ENCODE assay signal across 17 cellular contexts in genomic region chr3:46939578-46940405, GRCh38. TPM values are rescaled to one million over a fixed set of nuclear protein-coding genes. Genes with fewer than 3 reads are reported as not detected.
DNase-seq lines count a peak whose midpoint lies in the region; ATAC-seq and TF ChIP-seq lines count a peak whose summit lies in the region.
"Had no signal": no experiment of that assay in that cellular context is flagged by ENCODE, and none has a peak within 500 bp of the region (broad histone marks: within the 10 kb centered on the region; RNA-seq: fewer than 3 reads in every experiment).

No MANE protein-coding gene starts in this region.

- H4K20me1 ChIP-seq in hepatocyte (ENCODE audit: insufficient read depth, poor library complexity, severe bottlenecking): peaks cover 3% of the 10 kb centered on the region

- no peak overlapping the region for H3K4me2 ChIP-seq in hepatocyte

- no peaks in the 10 kb centered on the region for H3K9me3 Mint-ChIP-seq in activated CD4-positive, alpha-beta T cell treated with anti-CD3 and anti-CD28 coated beads for 36 hours (ENCODE audit: low read depth)
- no peaks in the 10 kb centered on the region for H3K9me3 Mint-ChIP-seq in activated B cell treated with CpG ODN at 0.5 μM for 24 hours
- no peaks in the 10 kb centered on the region for H3K9me3 Mint-ChIP-seq in stimulated activated effector memory CD8-positive, alpha-beta T cell treated with anti-CD3 and anti-CD28 coated beads, Interleukin-12 subunit alpha, Interleukin-12 subunit beta, amount 100 ng/mL, for 72 hours

- DNase-seq in activated CD4-positive, alpha-beta T cell treated with anti-CD3 and anti-CD28 coated beads for 36 hours: no peak
- no peak for DNase-seq in activated CD4-positive, alpha-beta T cell treated with anti-CD3 and anti-CD28 coated beads for 4 hours
- DNase-seq in activated B cell treated with CpG ODN at 0.5 μM for 24 hours (no peak), hepatocyte (ENCODE audit: low spot score) (no peak), NCI-H1048 (lab: John Stamatoyannopoulos, UW) (no peak), KBM-7 (no peak)
- DNase-seq in stimulated activated effector memory CD8-positive, alpha-beta T cell treated with anti-CD3 and anti-CD28 coated beads, Interleukin-12 subunit alpha, Interleukin-12 subunit beta, amount 100 ng/mL, for 72 hours (ENCODE audit: low spot score in 2 of 2): no peak
- DNase-seq: 8988T; activated CD4-positive, alpha-beta T cell treated with anti-CD3 and anti-CD28 coated beads for 48 hours; DMS53; NCI-H187; substantia nigra had no signal

- intact Hi-C loops in activated CD4-positive, alpha-beta T cell treated with anti-CD3 and anti-CD28 coated beads for 36 hours (cut with DNase I, micrococcal nuclease): no loop called here
- intact Hi-C loops in activated B cell treated with CpG ODN at 0.5 μM for 24 hours (cut with micrococcal nuclease): loop anchor here (2.0 kb wide), 1 partner anchor 13 kb away; no protein-coding TSS in a partner anchor

- H3K4me1 ChIP-seq in hepatocyte (ENCODE audit: insufficient read depth): peaks cover 80% of the 10 kb centered on the region
- H3K4me1 ChIP-seq: prostate gland had no signal

- POLR2A ChIA-PET in activated CD4-positive, alpha-beta T cell treated with anti-CD3 and anti-CD28 coated beads for 36 hours (lab: Charles Lee): interaction anchor here (0.6 kb wide), 1 partner anchor 19 kb away, joined by 3 read pairs; no protein-coding TSS in a partner anchor
- POLR2A ChIA-PET in activated B cell treated with CpG ODN at 0.5 μM for 24 hours (lab: Charles Lee): interaction anchor here (1.3 to 2.4 kb wide), 3 partner anchors 9 to 36 kb away, joined by 3 to 8 read pairs (median 5); no protein-coding TSS in a partner anchor

- no peak overlapping the region for H3K4me3 Mint-ChIP-seq in activated CD4-positive, alpha-beta T cell treated with anti-CD3 and anti-CD28 coated beads for 36 hours
- H3K4me3 Mint-ChIP-seq in activated B cell treated with CpG ODN at 0.5 μM for 24 hours: no peak overlapping the region
- no peak overlapping the region for H3K4me3 Mint-ChIP-seq in stimulated activated effector memory CD8-positive, alpha-beta T cell treated with anti-CD3 and anti-CD28 coated beads, Interleukin-12 subunit alpha, Interleukin-12 subunit beta, amount 100 ng/mL, for 72 hours

- no peaks in the 10 kb centered on the region for H3K9me3 ChIP-seq in hepatocyte (ENCODE audit: low read depth)
- H3K9me3 ChIP-seq: prostate gland had no signal

- H3K27ac Mint-ChIP-seq in activated CD4-positive, alpha-beta T cell treated with anti-CD3 and anti-CD28 coated beads for 36 hours: peak overlapping the region; percentile 25
- peak overlapping the region; percentile 78 for H3K27ac Mint-ChIP-seq in activated B cell treated with CpG ODN at 0.5 μM for 24 hours
- H3K27ac Mint-ChIP-seq in stimulated activated effector memory CD8-positive, alpha-beta T cell treated with anti-CD3 and anti-CD28 coated beads, Interleukin-12 subunit alpha, Interleukin-12 subunit beta, amount 100 ng/mL, for 72 hours: peak overlapping the region; percentile 86

- H3K4me3 ChIP-seq in hepatocyte: no peak overlapping the region
- H3K4me3 ChIP-seq: prostate gland had no signal

- no peak for TF ChIP-seq CTCF in activated B cell treated with CpG ODN at 0.5 μM for 24 hours (IDR thresholded peaks at IDR 0.05)
- TF ChIP-seq CTCF in hepatocyte (IDR thresholded peaks at IDR 0.05; ENCODE audit: poor library complexity): no peak

- H3K9me2 ChIP-seq in hepatocyte (replicated peaks; ENCODE audit: insufficient read depth): no peaks in the 10 kb centered on the region

- peaks cover 29% of the 10 kb centered on the region for H3K4me1 Mint-ChIP-seq in activated CD4-positive, alpha-beta T cell treated with anti-CD3 and anti-CD28 coated beads for 36 hours
- peaks cover 88% of the 10 kb centered on the region for H3K4me1 Mint-ChIP-seq in activated B cell treated with CpG ODN at 0.5 μM for 24 hours
- peaks cover 69% of the 10 kb centered on the region for H3K4me1 Mint-ChIP-seq in stimulated activated effector memory CD8-positive, alpha-beta T cell treated with anti-CD3 and anti-CD28 coated beads, Interleukin-12 subunit alpha, Interleukin-12 subunit beta, amount 100 ng/mL, for 72 hours

- in situ Hi-C loops in KBM-7 (cut with MboI; ENCODE audit: low pct_unique_long_range_greater_than_20kb, low sequenced_read_pairs): no loop called here

- no peak for ATAC-seq in activated CD4-positive, alpha-beta T cell treated with anti-CD3 and anti-CD28 coated beads for 36 hours
- ATAC-seq in activated B cell treated with CpG ODN at 0.5 μM for 24 hours (ENCODE audit: low read depth) (no peak), HG03135 (IDR thresholded peaks at IDR 0.05; ENCODE audit: unreplicated experiment) (no peak)
- no peak for ATAC-seq in stimulated activated effector memory CD8-positive, alpha-beta T cell treated with anti-CD3 and anti-CD28 coated beads, Interleukin-12 subunit alpha, Interleukin-12 subunit beta, amount 100 ng/mL, for 72 hours
- ATAC-seq: HCT116, left colon, SK-N-SH treated with all-trans-retinoic acid at 6 μM for 48 hours had no signal

- H3K27me3 Mint-ChIP-seq in activated CD4-positive, alpha-beta T cell treated with anti-CD3 and anti-CD28 coated beads for 36 hours: no peaks in the 10 kb centered on the region
- no peaks in the 10 kb centered on the region for H3K27me3 Mint-ChIP-seq in activated B cell treated with CpG ODN at 0.5 μM for 24 hours

- no peaks in the 10 kb centered on the region for H3K27me3 ChIP-seq in hepatocyte

- peak overlapping the region; percentile 44 for H3K27ac ChIP-seq in hepatocyte
- H3K27ac ChIP-seq: prostate gland had no signal

- H2AFZ ChIP-seq in hepatocyte: no peak overlapping the region

- 84% methylated on average over 12 of the region's 12 CpGs for WGBS in hepatocyte (ENCODE audit: low lambda C conversion rate, missing lambda C conversion rate)

- H3K36me3 ChIP-seq in hepatocyte (replicated peaks; ENCODE audit: insufficient read depth, low read depth): no peaks in the 10 kb centered on the region
- H3K36me3 ChIP-seq: prostate gland had no signal

- peaks cover 81% of the 10 kb centered on the region for H3K79me2 ChIP-seq in hepatocyte

- peaks cover 33% of the 10 kb centered on the region for H3K36me3 Mint-ChIP-seq in activated CD4-positive, alpha-beta T cell treated with anti-CD3 and anti-CD28 coated beads for 36 hours (ENCODE audit: low read depth)
- H3K36me3 Mint-ChIP-seq in activated B cell treated with CpG ODN at 0.5 μM for 24 hours (ENCODE audit: low read depth): peaks cover 73% of the 10 kb centered on the region
- peaks cover 77% of the 10 kb centered on the region for H3K36me3 Mint-ChIP-seq in stimulated activated effector memory CD8-positive, alpha-beta T cell treated with anti-CD3 and anti-CD28 coated beads, Interleukin-12 subunit alpha, Interleukin-12 subunit beta, amount 100 ng/mL, for 72 hours

- CTCF ChIA-PET in activated CD4-positive, alpha-beta T cell treated with anti-CD3 and anti-CD28 coated beads for 36 hours (lab: Charles Lee): interaction anchor here (0.7 to 1.6 kb wide), 2 partner anchors 10 to 117 kb away, joined by 3 read pairs; no protein-coding TSS in a partner anchor
- CTCF ChIA-PET in activated B cell treated with CpG ODN at 0.5 μM for 24 hours (lab: Charles Lee): interaction anchor here (1.2 kb wide), 1 partner anchor 9 kb away, joined by 4 read pairs; no protein-coding TSS in a partner anchor

RNA-seq across cellular contexts. Expression of gene CCDC12, which starts 36.8 kb away (rescaled TPM):
- total RNA-seq in activated CD4-positive, alpha-beta T cell treated with anti-CD3 and anti-CD28 coated beads for 36 hours: 10 to 100 TPM; 45.4 to 47.8 TPM
- total RNA-seq in activated B cell treated with CpG ODN at 0.5 μM for 24 hours: 93.8 and 98.4 TPM in 2 replicates
- 41.1 and 47.5 TPM in 2 replicates for total RNA-seq in hepatocyte
- 78.4 and 107 TPM in 2 replicates for polyA plus RNA-seq in hepatocyte

RNA-seq across cellular contexts. Expression of gene NBEAL2, which starts 39.7 kb away (rescaled TPM):
- 10 to 100 TPM; 83.4 to 84.9 TPM for total RNA-seq in activated CD4-positive, alpha-beta T cell treated with anti-CD3 and anti-CD28 coated beads for 36 hours
- total RNA-seq in activated B cell treated with CpG ODN at 0.5 μM for 24 hours: 79.8 and 98.6 TPM in 2 replicates
- 23.6 and 38.6 TPM in 2 replicates for total RNA-seq in hepatocyte
- 42.2 and 58.5 TPM in 2 replicates for polyA plus RNA-seq in hepatocyte

Comparison
In these comparisons a context has a peak if more than half of its experiments do, and no peak if none do; other contexts are left out.
1. H3K27ac Mint-ChIP-seq: peak in every context shown above with its lines; median percentile 86 in stimulated activated effector memory CD8-positive, alpha-beta T cell treated with anti-CD3 and anti-CD28 coated beads, Interleukin-12 subunit alpha, Interleukin-12 subunit beta, amount 100 ng/mL, for 72 hours; 78 in activated B cell treated with CpG ODN at 0.5 μM for 24 hours; 25 in activated CD4-positive, alpha-beta T cell treated with anti-CD3 and anti-CD28 coated beads for 36 hours.